Comparison of ENCODE assay signal across 9 cellular contexts in genomic region chr5:37043693-37044092, GRCh38.
DNase-seq lines count a peak whose midpoint lies in the region; ATAC-seq, FAIRE-seq and TF ChIP-seq lines count a peak whose summit lies in the region.
"Had no signal": no experiment of that assay in that cellular context is flagged by ENCODE, and none has a peak within 500 bp of the region (broad histone marks: within the 10 kb centered on the region; RNA-seq: fewer than 3 reads in every experiment).

No MANE protein-coding gene starts in this region.

- H3K79me2 ChIP-seq in K562 (ENCODE audit: control insufficient read depth, insufficient read depth, low read length) = no peaks in the 10 kb centered on the region

- no peaks in the 10 kb centered on the region for H3K9me3 ChIP-seq in K562 (replicated peaks; ENCODE audit: control insufficient read depth, insufficient read depth, low read depth, low read length)

- CTCF ChIA-PET in K562 (lab: Yijun Ruan, JAX; ENCODE audit: low intra/inter-chr PET ratio) = no interaction called here

- WGBS in K562 (ENCODE audit: insufficient coverage, low coverage, missing lambda C conversion rate) = 90% methylated on average over 2 of the region's 2 CpGs
- 89 to 90% methylated on average over 2 of the region's 2 CpGs for WGBS in lower leg skin, 2 donors

- peak in 1 of 3 experiments; percentile 25; a peak in 2 of 6 replicates for TF ChIP-seq CTCF in K562 (IDR thresholded peaks at IDR 0.05 in 2 of 3, conservative IDR thresholded peaks at IDR 0.05 in 1 of 3; ENCODE audit: insufficient read depth in 2 of 3, low read depth in 1 of 3, low read length in 3 of 3)
- TF ChIP-seq CTCF in lower leg skin (IDR thresholded peaks at IDR 0.05) = no peak

- TF ChIP-seq RAD21 in K562 (CRISPR knock-in tag; conservative IDR thresholded peaks at IDR 0.05 in 1 of 2, IDR thresholded peaks at IDR 0.05 in 1 of 2) = no peak

- POLR2A ChIA-PET in K562 (lab: Yijun Ruan, JAX) = no interaction called here

- no peak for FAIRE-seq in K562 (lab: Jason Lieb, UNC)

- TF ChIP-seq POLR2A in K562 (conservative IDR thresholded peaks at IDR 0.05) = no peak
- TF ChIP-seq POLR2A in lower leg skin (IDR thresholded peaks at IDR 0.05) = no peak

- no peak overlapping the region for H3K4me2 ChIP-seq in K562 (ENCODE audit: insufficient read depth, low read length)

- H3K27ac ChIP-seq in K562 (ENCODE audit: extremely low read depth, low read depth, low read length) = no peak overlapping the region

- peak; percentile 7 for DNase-seq in NCI-H146 (lab: John Stamatoyannopoulos, UW)
- DNase-seq in NCI-H146 treated with DMSO at 0.1 percent for 48 hours (lab: John Stamatoyannopoulos, UW; ENCODE audit: unreplicated experiment) = no peak
- DNase-seq in HT-29 (ENCODE audit: low spot score) = peak; percentile 31
- DNase-seq in K562 (ENCODE audit: extremely low read depth in 1 of 4, low spot score in 3 of 4) = peak in 1 of 4 experiments; percentile 9
- DNase-seq in middle frontal gyrus (ENCODE audit: extremely low spot score, low spot score) = peak; percentile 31
- no peak for DNase-seq in NCI-H128 (lab: John Stamatoyannopoulos, UW; ENCODE audit: unreplicated experiment)
- DNase-seq in lower leg skin (ENCODE audit: low spot score in 2 of 2) = no peak
- DNase-seq: NCI-H1417 treated with DMSO at 0.1 percent for 48 hours had no signal

- no peaks in the 10 kb centered on the region for H4K20me1 ChIP-seq in K562 (replicated peaks; ENCODE audit: control insufficient read depth, insufficient read depth, low read length)

- in situ Hi-C loops in K562 (cut with MboI) = no loop called here

- ATAC-seq in K562 (peak; percentile 75), GM21447 (IDR thresholded peaks at IDR 0.05; ENCODE audit: unreplicated experiment) (no peak)

- H2AFZ ChIP-seq in K562 (ENCODE audit: low read depth, low read length) = no peak overlapping the region

- no peaks in the 10 kb centered on the region for H3K9me1 ChIP-seq in K562 (ENCODE audit: control insufficient read depth, insufficient read depth, low read length)

- no peaks in the 10 kb centered on the region for H3K4me1 ChIP-seq in K562 (replicated peaks in 1 of 2; ENCODE audit: control insufficient read depth in 2 of 2, insufficient read depth in 2 of 2, low read length in 2 of 2)

- no peaks in the 10 kb centered on the region for H3K27me3 ChIP-seq in K562 (ENCODE audit: control insufficient read depth in 2 of 2, insufficient read depth in 2 of 2, low read length in 2 of 2)

- intact Hi-C loops in K562 (cut with micrococcal nuclease) = no loop called here
- intact Hi-C loops in lower leg skin (cut with DNase I; ENCODE audit: low total_unique reads) = no loop called here

- peaks cover 47% of the 10 kb centered on the region; the same call in 2 of the 3 replicates for H3K36me3 ChIP-seq in K562 (ENCODE audit: control insufficient read depth, insufficient read depth, low read length)

- no peak overlapping the region for H3K9ac ChIP-seq in K562 (ENCODE audit: insufficient read depth in 1 of 2, low read depth in 2 of 2, low read length in 2 of 2)

- TF ChIP-seq EP300 in K562 (IDR thresholded peaks at IDR 0.05; ENCODE audit: low read length) = no peak

- BruUV-seq in K562 (replicated peaks; lab: Mats Ljungman, UMichigan) = no TSS peak

- H3K4me3 ChIP-seq in K562 (no peak overlapping the region), lower leg skin (ENCODE audit: low read depth, poor library complexity, severe bottlenecking) (no peak overlapping the region)

TF ChIP-seq in K562, 482 proteins besides CTCF, POLR2A, EP300 and RAD21:
- no peak for TF ChIP-seq ZNF764 (CRISPR knock-in tag; IDR thresholded peaks at IDR 0.05; ENCODE audit: low read depth)
- no peak for TF ChIP-seq POLR2AphosphoS5 (IDR thresholded peaks at IDR 0.05; ENCODE audit: control insufficient read depth, insufficient read depth, low read depth, low read length)
- TF ChIP-seq RBM34 (IDR thresholded peaks at IDR 0.05; ENCODE audit: borderline replicate concordance, insufficient read depth, low read length) = no peak

Comparison
In these comparisons a context has a peak if more than half of its experiments do, and no peak if none do; other contexts are left out.
1. DNase-seq: peak in NCI-H146 (single experiment), HT-29 (single experiment) and middle frontal gyrus (single experiment); none in NCI-H146 treated with DMSO at 0.1 percent for 48 hours (single experiment), NCI-H128 (single experiment) and lower leg skin (0 of 2).